Comparison of ENCODE assay signal across 1 cellular context in genomic region chr2:112794841-112795240, GRCh38.
TF ChIP-seq lines count a peak whose summit lies in the region.

No MANE protein-coding gene starts in this region.

TF ChIP-seq in K562, 482 proteins besides CTCF, POLR2A, EP300 and RAD21 (continued from another document and continues in another):
- TF ChIP-seq MNT (conservative IDR thresholded peaks at IDR 0.05) = no peak
- no peak for TF ChIP-seq CBX3 (IDR thresholded peaks at IDR 0.05; ENCODE audit: borderline replicate concordance in 1 of 2, low read length in 2 of 2)
- TF ChIP-seq FOXA3 (CRISPR knock-in tag; conservative IDR thresholded peaks at IDR 0.05 in 1 of 2, IDR thresholded peaks at IDR 0.05 in 1 of 2) = no peak
- TF ChIP-seq PKNOX1 (IDR thresholded peaks at IDR 0.05) = no peak
- peak; percentile 88 for TF ChIP-seq DMBX1 (CRISPR knock-in tag; IDR thresholded peaks at IDR 0.05; ENCODE audit: borderline replicate concordance)
- no peak for TF ChIP-seq GMEB1 (CRISPR knock-in tag; IDR thresholded peaks at IDR 0.05)
- no peak for TF ChIP-seq ID3 (CRISPR knock-in tag; IDR thresholded peaks at IDR 0.05)
- TF ChIP-seq ID3 (tag; IDR thresholded peaks at IDR 0.05) = 0 out of 2 replicates have a peak, but pooled peaks have one; percentile 28
- no peak for TF ChIP-seq ZNF263 (CRISPR knock-in tag; IDR thresholded peaks at IDR 0.05; ENCODE audit: borderline replicate concordance)
- no peak for TF ChIP-seq ZBTB11 (CRISPR knock-in tag; IDR thresholded peaks at IDR 0.05)
- 0 out of 2 replicates have a peak, but pooled peaks have one; percentile 64 for TF ChIP-seq HIVEP1 (CRISPR knock-in tag; IDR thresholded peaks at IDR 0.05)
- TF ChIP-seq, protein P1, sequence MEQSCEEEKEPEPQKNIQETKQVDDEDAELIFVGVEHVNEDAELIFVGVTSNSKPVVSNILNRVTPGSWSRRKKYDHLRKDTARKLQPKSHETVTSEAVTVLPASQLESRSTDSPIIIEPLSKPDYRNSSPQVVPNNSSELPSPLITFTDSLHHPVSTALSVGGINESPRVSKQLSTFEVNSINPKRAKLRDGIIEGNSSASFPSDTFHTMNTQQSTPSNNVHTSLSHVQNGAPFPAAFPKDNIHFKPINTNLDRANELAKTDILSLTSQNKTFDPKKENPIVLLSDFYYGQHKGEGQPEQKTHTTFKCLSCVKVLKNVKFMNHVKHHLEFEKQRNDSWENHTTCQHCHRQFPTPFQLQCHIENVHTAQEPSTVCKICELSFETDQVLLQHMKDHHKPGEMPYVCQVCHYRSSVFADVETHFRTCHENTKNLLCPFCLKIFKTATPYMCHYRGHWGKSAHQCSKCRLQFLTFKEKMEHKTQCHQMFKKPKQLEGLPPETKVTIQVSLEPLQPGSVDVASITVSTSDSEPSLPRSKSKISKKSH (CRISPR knock-in tag; IDR thresholded peaks at IDR 0.05) = no peak
- no peak for TF ChIP-seq GTF2A2 (tag; IDR thresholded peaks at IDR 0.05)
- no peak for TF ChIP-seq CBX1 (IDR thresholded peaks at IDR 0.05; ENCODE audit: low read depth)
- peak; percentile 70; the same call in 1 of the 2 replicates for TF ChIP-seq ZNF165 (CRISPR knock-in tag; IDR thresholded peaks at IDR 0.05; ENCODE audit: borderline replicate concordance)
- TF ChIP-seq ZNF449 (CRISPR knock-in tag; IDR thresholded peaks at IDR 0.05) = peak; percentile 38; the same call in 1 of the 2 replicates
- TF ChIP-seq FOS (IDR thresholded peaks at IDR 0.05; ENCODE audit: extremely low read depth, insufficient read length) = no peak
- no peak for TF ChIP-seq ZC3H11A (IDR thresholded peaks at IDR 0.05; ENCODE audit: low read depth, low read length)
- no peak for TF ChIP-seq CHD7 (IDR thresholded peaks at IDR 0.05; ENCODE audit: low read depth, low read length)
- no peak for TF ChIP-seq RAD51 (IDR thresholded peaks at IDR 0.05; ENCODE audit: borderline replicate concordance, low read depth)
- TF ChIP-seq HDAC2 (IDR thresholded peaks at IDR 0.05) = no peak
- TF ChIP-seq NR4A1 (CRISPR knock-in tag; IDR thresholded peaks at IDR 0.05) = peak; percentile 17; the same call in 1 of the 2 replicates
- peak; percentile 67 for TF ChIP-seq NR4A1 (tag; IDR thresholded peaks at IDR 0.05)
- TF ChIP-seq SMAD4 (CRISPR knock-in tag; conservative IDR thresholded peaks at IDR 0.05) = peak; percentile 76
- no peak for TF ChIP-seq CREB5 (CRISPR knock-in tag; IDR thresholded peaks at IDR 0.05)
- no peak for TF ChIP-seq MYNN (IDR thresholded peaks at IDR 0.05)
- TF ChIP-seq MYNN (CRISPR knock-in tag; IDR thresholded peaks at IDR 0.05) = no peak
- TF ChIP-seq ARID1B (IDR thresholded peaks at IDR 0.05) = no peak
- TF ChIP-seq GABPA (tag; conservative IDR thresholded peaks at IDR 0.05; ENCODE audit: low read depth) = no peak
- no peak for TF ChIP-seq SRSF7 (optimal IDR thresholded peaks at IDR 0.05; ENCODE audit: low read depth, low read length)
- TF ChIP-seq GTF2E2 (tag; IDR thresholded peaks at IDR 0.05) = no peak
- no peak for TF ChIP-seq THRAP3 (IDR thresholded peaks at IDR 0.05; ENCODE audit: borderline replicate concordance)
- no peak for TF ChIP-seq CC2D1A (IDR thresholded peaks at IDR 0.05)
